ENCODE assay signal across 16 cellular contexts in the genomic region with DNA sequence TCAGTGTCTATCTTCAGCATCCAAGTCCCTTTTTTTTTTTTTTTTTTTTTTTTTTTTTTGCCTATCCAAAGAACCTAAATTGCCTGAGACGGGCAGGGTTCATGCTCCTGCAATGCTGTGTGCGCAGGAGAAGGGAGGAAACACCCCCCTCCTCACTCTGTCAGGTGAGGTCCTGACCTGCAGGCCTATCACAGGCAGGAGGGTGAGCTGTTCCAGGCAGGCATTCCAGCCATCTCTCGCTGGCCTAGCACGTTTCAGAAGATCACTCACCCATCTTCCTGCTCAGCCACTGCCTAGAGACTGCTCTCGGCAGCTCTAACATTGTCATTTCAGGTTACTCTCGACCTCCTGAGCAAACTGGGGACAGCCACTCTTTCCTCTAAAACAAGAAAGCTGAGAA. TPM values are rescaled to one million over a fixed set of nuclear protein-coding genes. Genes with fewer than 3 reads are reported as not detected.
DNase-seq lines count a peak whose midpoint lies in the region; ATAC-seq and TF ChIP-seq lines count a peak whose summit lies in the region.
"Had no signal": no experiment of that assay in that cellular context is flagged by ENCODE, and none has a peak within 500 bp of the region (broad histone marks: within the 10 kb centered on the region; RNA-seq: fewer than 3 reads in every experiment).

No MANE protein-coding gene starts in this region.

- no peak overlapping the region for H3K27ac Mint-ChIP-seq in GM23338
- H3K27ac Mint-ChIP-seq: CD4-positive, CD25-positive, alpha-beta regulatory T cell; CD8-positive, alpha-beta memory T cell had no signal

- H3K27ac ChIP-seq in GM23338 (ENCODE audit: low read depth) (no peak overlapping the region), Karpas-422 (ENCODE audit: low read length) (no peak overlapping the region), trophoblast cell (ENCODE audit: low read depth, low read length) (peak overlapping the region; percentile 29)
- H3K27ac ChIP-seq in effector memory CD4-positive, alpha-beta T cell (ENCODE audit: insufficient read depth, low read length, poor library complexity, severe bottlenecking): no peak overlapping the region
- H3K27ac ChIP-seq: GM23248 had no signal

- H3K4me3 ChIP-seq in GM23338 (no peak overlapping the region), Karpas-422 (ENCODE audit: low read length) (no peak overlapping the region), trophoblast cell (ENCODE audit: low read depth, low read length) (no peak overlapping the region)
- H3K4me3 ChIP-seq in effector memory CD4-positive, alpha-beta T cell (ENCODE audit: insufficient read depth, low read depth, low read length, poor library complexity, severe bottlenecking): no peak overlapping the region
- H3K4me3 ChIP-seq: GM23248 had no signal

- H3K14ac ChIP-seq in trophoblast cell (ENCODE audit: low read length): no peak overlapping the region

- no peak overlapping the region for H3K9ac ChIP-seq in Karpas-422 (ENCODE audit: low read length)
- no peak overlapping the region for H3K9ac ChIP-seq in trophoblast cell (ENCODE audit: low read length)
- H3K9ac ChIP-seq: GM23248 had no signal

- H2AK5ac ChIP-seq in trophoblast cell (ENCODE audit: low read length): no peak overlapping the region

- H2BK5ac ChIP-seq in trophoblast cell (ENCODE audit: low read depth, low read length, poor library complexity): peak overlapping the region; percentile 51

- no peak overlapping the region for H4K12ac ChIP-seq in trophoblast cell (ENCODE audit: low read depth, low read length)

- H3K9me3 ChIP-seq in Karpas-422 (ENCODE audit: low read length): no peaks in the 10 kb centered on the region
- H3K9me3 ChIP-seq in trophoblast cell (ENCODE audit: insufficient read depth, low read depth, low read length): peaks cover 1% of the 10 kb centered on the region
- H3K9me3 ChIP-seq in effector memory CD4-positive, alpha-beta T cell (ENCODE audit: control insufficient read depth, low read length): no peaks in the 10 kb centered on the region
- H3K9me3 ChIP-seq: BE2C had no signal

- no peaks in the 10 kb centered on the region for H3K27me3 ChIP-seq in GM23338 (ENCODE audit: insufficient read depth)
- H3K27me3 ChIP-seq in Karpas-422 (ENCODE audit: low read length): no peaks in the 10 kb centered on the region
- no peaks in the 10 kb centered on the region for H3K27me3 ChIP-seq in trophoblast cell (ENCODE audit: insufficient read depth, low read length)
- no peaks in the 10 kb centered on the region for H3K27me3 ChIP-seq in effector memory CD4-positive, alpha-beta T cell (replicated peaks; ENCODE audit: control insufficient read depth, insufficient read depth, low read length, poor library complexity, severe bottlenecking)
- H3K27me3 ChIP-seq: BE2C had no signal

- H3K79me1 ChIP-seq in trophoblast cell (ENCODE audit: low read length): peaks cover 4% of the 10 kb centered on the region

- ATAC-seq in GM23338: peak; percentile 48

- TF ChIP-seq CTCF in GM23338 (conservative IDR thresholded peaks at IDR 0.05; ENCODE audit: low read depth in 2 of 2): no peak

- no peaks in the 10 kb centered on the region for H3F3A ChIP-seq in GM23338 (replicated peaks; ENCODE audit: low read depth)

- H2BK12ac ChIP-seq in trophoblast cell (ENCODE audit: low read length): no peak overlapping the region

- H3K4me2 ChIP-seq in GM23338: no peak overlapping the region
- no peak overlapping the region for H3K4me2 ChIP-seq in Karpas-422 (ENCODE audit: low read depth, low read length, poor library complexity, severe bottlenecking)
- H3K4me2 ChIP-seq in trophoblast cell (ENCODE audit: low read length): no peak overlapping the region

- H3K36me3 ChIP-seq in GM23338 (ENCODE audit: insufficient read depth) (no peaks in the 10 kb centered on the region), Karpas-422 (ENCODE audit: insufficient read depth, low read length) (no peaks in the 10 kb centered on the region), trophoblast cell (ENCODE audit: control insufficient read depth in 1 of 2, insufficient read depth in 2 of 2, low read length in 2 of 2) (peaks cover 0 to 1% of the 10 kb centered on the region in 2 experiments)
- H3K36me3 ChIP-seq in effector memory CD4-positive, alpha-beta T cell (ENCODE audit: control insufficient read depth, insufficient read depth, low read length): no peaks in the 10 kb centered on the region
- H3K36me3 ChIP-seq: BE2C had no signal

- no peak overlapping the region for H3K23ac ChIP-seq in trophoblast cell (ENCODE audit: low read length)

- H4K20me1 ChIP-seq in GM23338 (replicated peaks; ENCODE audit: insufficient read depth) (no peaks in the 10 kb centered on the region), Karpas-422 (ENCODE audit: insufficient read depth, low read depth, low read length) (no peaks in the 10 kb centered on the region)

- peak overlapping the region; percentile 72 for H4K91ac ChIP-seq in trophoblast cell (ENCODE audit: low read depth, low read length)

- no CpG with 5 or more reads among the region's 6 CpGs for WGBS in trophoblast cell (ENCODE audit: extremely low coverage, insufficient coverage, insufficient read length)

- H3K4me3 Mint-ChIP-seq in GM23338: no peak overlapping the region
- H3K4me3 Mint-ChIP-seq: CD4-positive, CD25-positive, alpha-beta regulatory T cell; CD8-positive, alpha-beta memory T cell had no signal

- H3K36me3 Mint-ChIP-seq in GM23338 (ENCODE audit: low read depth): no peaks in the 10 kb centered on the region
- H3K36me3 Mint-ChIP-seq: CD4-positive, CD25-positive, alpha-beta regulatory T cell; CD8-positive, alpha-beta memory T cell had no signal

- H2AFZ ChIP-seq in GM23338 (no peak overlapping the region), Karpas-422 (ENCODE audit: low read length) (peak overlapping the region; percentile 33; the same call in 1 of the 2 replicates), trophoblast cell (ENCODE audit: insufficient read depth, low read length, poor library complexity) (no peak overlapping the region)
- H2AFZ ChIP-seq: GM23248 had no signal

- H3K9me2 ChIP-seq in GM23338 (ENCODE audit: insufficient read depth): no peaks in the 10 kb centered on the region
- H3K9me2 ChIP-seq in Karpas-422 (replicated peaks; ENCODE audit: insufficient read depth, low read length): no peaks in the 10 kb centered on the region

- H4K8ac ChIP-seq in trophoblast cell (ENCODE audit: low read depth, low read length): peak overlapping the region; percentile 26

- H3K4me1 ChIP-seq in GM23338 (ENCODE audit: insufficient read depth): no peaks in the 10 kb centered on the region
- H3K4me1 ChIP-seq in Karpas-422 (ENCODE audit: low read length): peaks cover 13% of the 10 kb centered on the region
- H3K4me1 ChIP-seq in trophoblast cell (ENCODE audit: control insufficient read depth in 1 of 2, insufficient read depth in 2 of 2, low read length in 2 of 2): peaks cover 3 to 9% of the 10 kb centered on the region in 2 experiments
- H3K4me1 ChIP-seq in effector memory CD4-positive, alpha-beta T cell (ENCODE audit: control insufficient read depth, insufficient read depth, low read length, poor library complexity, severe bottlenecking): no peaks in the 10 kb centered on the region
- H3K4me1 ChIP-seq: BE2C had no signal

- peaks cover 5% of the 10 kb centered on the region for H3K27me3 Mint-ChIP-seq in GM23338 (ENCODE audit: insufficient read depth, low read depth, poor library complexity)

- H3K4ac ChIP-seq in trophoblast cell (ENCODE audit: low read depth, low read length): no peak overlapping the region

- no peak overlapping the region for H2BK120ac ChIP-seq in trophoblast cell (ENCODE audit: insufficient read depth, low read length, poor library complexity)

- peaks cover 3% of the 10 kb centered on the region; the same call in 2 of the 3 replicates for H3K4me1 Mint-ChIP-seq in GM23338
- H3K4me1 Mint-ChIP-seq: CD8-positive, alpha-beta memory T cell had no signal

- DNase-seq in GM23338 (ENCODE audit: low spot score) (peak; percentile 29), Karpas-422 (no peak), iPS-NIHi7 (ENCODE audit: extremely low spot score) (peak; percentile 49), trophoblast cell (no peak), AG20443 (ENCODE audit: low spot score) (no peak), pons (ENCODE audit: low spot score) (no peak)
- DNase-seq in effector memory CD4-positive, alpha-beta T cell: no peak
- DNase-seq: BE2C; C1 segment of cervical spinal cord; CD4-positive, CD25-positive, alpha-beta regulatory T cell; CD8-positive, alpha-beta memory T cell; COR-L47; DMS 273 treated with DMSO at 0.1 percent for 48 hours; GDM1; GM23248; H7 had no signal

- H3K79me2 ChIP-seq in GM23338 (replicated peaks; ENCODE audit: insufficient read depth) (no peaks in the 10 kb centered on the region), Karpas-422 (ENCODE audit: low read length) (no peaks in the 10 kb centered on the region), trophoblast cell (ENCODE audit: control insufficient read depth, insufficient read depth, low read length, poor library complexity) (no peaks in the 10 kb centered on the region)

- no peak overlapping the region for H3K18ac ChIP-seq in trophoblast cell (ENCODE audit: low read length)

- no peaks in the 10 kb centered on the region; the same call in 2 of the 3 replicates for H3K9me3 Mint-ChIP-seq in GM23338

TF ChIP-seq in GM23338, 12 proteins besides CTCF, POLR2A, EP300 and RAD21:
- no peak for TF ChIP-seq EZH2phosphoT487 (IDR thresholded peaks at IDR 0.05; ENCODE audit: unreplicated experiment)

RNA-seq across cellular contexts. Expression of a gene that starts 48.4 kb away (rescaled TPM):
- total RNA-seq in GM23338 (2014; rRNA removed; shearing (Covaris generic)): 123 and 157 TPM in 2 replicates
- polyA plus RNA-seq in GM23338 (2016; fragmentation: Nextera tagmentation; extraction: Ambion mirVana): 199 and 214 TPM in 2 replicates
- total RNA-seq in Karpas-422 (2014; rRNA removed; shearing (Covaris generic); ENCODE audit: low replicate concordance): 11.7 and 37.2 TPM in 2 replicates
- polyA plus RNA-seq in trophoblast cell (2013): 756 and 800 TPM in 2 replicates

Comparison
In these comparisons a context has a peak if more than half of its experiments do, and no peak if none do; other contexts are left out.
1. DNase-seq: peak in GM23338 (single experiment) and iPS-NIHi7 (single experiment); none in Karpas-422 (single experiment), trophoblast cell (0 of 2), AG20443 (single experiment), pons (single experiment) and effector memory CD4-positive, alpha-beta T cell (0 of 3).